In genomic region chr6:26420607-26421235, GRCh38 we compare ENCODE assay signal across 8 cellular contexts. TPM values are rescaled to one million over a fixed set of nuclear protein-coding genes. Genes with fewer than 3 reads are reported as not detected.
A peak's percentile ranks its signal among the peaks of the same experiment; 100 is the strongest.
DNase-seq lines count a peak whose midpoint lies in the region; ATAC-seq, FAIRE-seq and TF ChIP-seq lines count a peak whose summit lies in the region.

No MANE protein-coding gene starts in this region.

- peaks cover 0 to 6% (median 5%) of the 10 kb centered on the region in 3 donors for H3K4me1 ChIP-seq in pancreas

- 28 to 36% methylated on average over 6 of the region's 6 CpGs for WGBS in pancreas, 2 donors

- H3K9me3 ChIP-seq in pancreas = no peaks in the 10 kb centered on the region

- in situ Hi-C loops in G401 (cut with HindIII; ENCODE audit: low sequenced_read_pairs) = no loop called here

- intact Hi-C loops in pancreas (cut with DNase I) = no loop called here

- H3K4me3 ChIP-seq in pancreas = peak overlapping the region in 3 of 4 donors; percentile 54 to 78 (median 55)

- FAIRE-seq in pancreas (lab: Jason Lieb, UNC) = no peak

- peak overlapping the region; percentile 13 to 87 (median 56) for H3K27ac ChIP-seq in pancreas

- ATAC-seq in pancreas = peak; percentile 16 to 47 (median 40)

- no peak for TF ChIP-seq CTCF in pancreas (IDR thresholded peaks at IDR 0.05)

- H3K36me3 ChIP-seq in pancreas = no peaks in the 10 kb centered on the region

- DNase-seq in A172 (ENCODE audit: low spot score) (peak; percentile 32), G401 (ENCODE audit: low spot score) (peak; percentile 20), HuH-7.5 (ENCODE audit: low spot score) (peak; percentile 15), glomerular visceral epithelial cell (ENCODE audit: extremely low spot score) (peak; percentile 40), pancreas (peak in 2 of 6 donors; percentile 15 to 37), NCI-H526 treated with DMSO at 0.1 percent for 48 hours (lab: John Stamatoyannopoulos, UW) (no peak), NCI-H345 treated with DMSO at 0.1 percent for 48 hours (lab: John Stamatoyannopoulos, UW; ENCODE audit: unreplicated experiment) (no peak)
- DNase-seq in activated CD4-positive, alpha-beta T cell treated with anti-CD3 and anti-CD28 coated beads, Interleukin-2, amount 50 U/mL, for 1 hour = peak; percentile 16

- no peaks in the 10 kb centered on the region for H3K27me3 ChIP-seq in pancreas

RNA-seq across cellular contexts. Expression of gene BTN3A1, which starts 18.6 kb away (rescaled TPM):
- 14.0 and 19.6 TPM in 2 replicates for total RNA-seq in A172 (2014; rRNA removed; shearing (Covaris generic))
- 1.4 and 2.2 TPM in 2 replicates for total RNA-seq in G401 (2014; rRNA removed; shearing (Covaris generic))
- 10 to 100 TPM in 4 of 6 donors, 1 to 10 TPM in 2; 3.9 to 33.5 (median 13.3) TPM for total RNA-seq in pancreas
- polyA plus RNA-seq in pancreas = 10 to 100 TPM in 1 of 2 donors, 1 to 10 TPM in 1; 8.9 to 13.9 TPM

RNA-seq across cellular contexts. Expression of gene BTN3A3, which starts 19.6 kb away (rescaled TPM):
- 4.7 and 5.0 TPM in 2 replicates for total RNA-seq in A172 (2014; rRNA removed; shearing (Covaris generic))
- total RNA-seq in G401 (2014; rRNA removed; shearing (Covaris generic)) = 0.14 and 0.68 TPM in 2 replicates
- 10 to 100 TPM in 1 of 6 donors, 1 to 10 TPM in 5; 1.5 to 15.3 (median 4.6) TPM for total RNA-seq in pancreas
- 1 to 10 TPM; 4.0 TPM for polyA plus RNA-seq in pancreas

RNA-seq across cellular contexts. Expression of gene BTN2A1, which starts 37.0 kb away (rescaled TPM):
- total RNA-seq in A172 (2014; rRNA removed; shearing (Covaris generic)) = 6.2 and 10.9 TPM in 2 replicates
- 5.0 and 5.8 TPM in 2 replicates for total RNA-seq in G401 (2014; rRNA removed; shearing (Covaris generic))
- 10 to 100 TPM in 1 of 6 donors, 1 to 10 TPM in 5; 3.7 to 10.9 (median 6.5) TPM for total RNA-seq in pancreas
- polyA plus RNA-seq in pancreas = 10 to 100 TPM in 1 of 2 donors, 1 to 10 TPM in 1; 8.1 to 15.3 TPM

RNA-seq across cellular contexts. Expression of gene BTN2A2, which starts 37.8 kb away (rescaled TPM):
- 12.0 and 13.0 TPM in 2 replicates for total RNA-seq in A172 (2014; rRNA removed; shearing (Covaris generic))
- 8.2 and 11.3 TPM in 2 replicates for total RNA-seq in G401 (2014; rRNA removed; shearing (Covaris generic))
- 10 to 100 TPM in 1 of 6 donors, 1 to 10 TPM in 5; 1.7 to 10.5 (median 5.0) TPM for total RNA-seq in pancreas
- 1 to 10 TPM; 3.8 to 4.4 TPM for polyA plus RNA-seq in pancreas

RNA-seq across cellular contexts. Expression of gene BTN3A2, which starts 55.7 kb away (rescaled TPM):
- total RNA-seq in A172 (2014; rRNA removed; shearing (Covaris generic)) = 9.9 and 13.3 TPM in 2 replicates
- total RNA-seq in G401 (2014; rRNA removed; shearing (Covaris generic)) = 1.2 and 3.0 TPM in 2 replicates
- 10 to 100 TPM in 4 of 6 donors, 1 to 10 TPM in 2; 2.5 to 45.7 (median 10.6) TPM for total RNA-seq in pancreas
- polyA plus RNA-seq in pancreas = 1 to 10 TPM; 5.9 to 8.1 TPM

Comparison
In these comparisons a context has a peak if more than half of its experiments do, and no peak if none do; other contexts are left out.
1. DNase-seq: peak in A172 (single experiment), G401 (single experiment), HuH-7.5 (single experiment), activated CD4-positive, alpha-beta T cell treated with anti-CD3 and anti-CD28 coated beads, Interleukin-2, amount 50 U/mL, for 1 hour (single experiment) and glomerular visceral epithelial cell (single experiment); none in NCI-H526 treated with DMSO at 0.1 percent for 48 hours (single experiment) and NCI-H345 treated with DMSO at 0.1 percent for 48 hours (single experiment).